ENCODE assay signal across 6 cellular contexts in genomic region chr2:226803410-226803809, GRCh38.
"Had no signal": no experiment of that assay in that cellular context is flagged by ENCODE, and none has a peak within 500 bp of the region (broad histone marks: within the 10 kb centered on the region; RNA-seq: fewer than 3 reads in every experiment).

No MANE protein-coding gene starts in this region.

- DNase-seq: GDM1, GF-D8 had no signal

- ATAC-seq: GM12878 had no signal

- FAIRE-seq: G401.6, GM12892, GM18507 had no signal

- H3K4me3 ChIP-seq: GM12878 had no signal
